ENCODE assay signal across 1 cellular context in genomic region chr6:150747155-150747554, GRCh38.
TF ChIP-seq lines count a peak whose summit lies in the region.

No MANE protein-coding gene starts in this region.

TF ChIP-seq in K562, 482 proteins besides CTCF, POLR2A, EP300 and RAD21 (continued from another document):
- TF ChIP-seq CUX1 (CRISPR knock-in tag; IDR thresholded peaks at IDR 0.05): no peak
- TF ChIP-seq TOE1 (IDR thresholded peaks at IDR 0.05; ENCODE audit: borderline replicate concordance): peak; percentile 54; the same call in 1 of the 2 replicates
- no peak for TF ChIP-seq TOE1 (CRISPR knock-in tag; IDR thresholded peaks at IDR 0.05; ENCODE audit: borderline replicate concordance, low read depth)
- TF ChIP-seq, protein P1, sequence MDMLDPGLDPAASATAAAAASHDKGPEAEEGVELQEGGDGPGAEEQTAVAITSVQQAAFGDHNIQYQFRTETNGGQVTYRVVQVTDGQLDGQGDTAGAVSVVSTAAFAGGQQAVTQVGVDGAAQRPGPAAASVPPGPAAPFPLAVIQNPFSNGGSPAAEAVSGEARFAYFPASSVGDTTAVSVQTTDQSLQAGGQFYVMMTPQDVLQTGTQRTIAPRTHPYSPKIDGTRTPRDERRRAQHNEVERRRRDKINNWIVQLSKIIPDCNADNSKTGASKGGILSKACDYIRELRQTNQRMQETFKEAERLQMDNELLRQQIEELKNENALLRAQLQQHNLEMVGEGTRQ (CRISPR knock-in tag; IDR thresholded peaks at IDR 0.05): peak; percentile 49
TF ChIP-seq in K562: peak in this region for 5.
